ENCODE assay signal across 27 cellular contexts in genomic region chr10:64637939-64638338, GRCh38.
"Had no signal": no experiment of that assay in that cellular context is flagged by ENCODE, and none has a peak within 500 bp of the region (broad histone marks: within the 10 kb centered on the region; RNA-seq: fewer than 3 reads in every experiment).

No MANE protein-coding gene starts in this region.

- DNase-seq: activated B cell treated with CpG ODN at 0.5 μM for 24 hours; activated CD4-positive, alpha-beta memory T cell treated with anti-CD3 and anti-CD28 coated beads for 36 hours; activated CD4-positive, alpha-beta T cell treated with anti-CD3 and anti-CD28 coated beads for 48 hours; activated CD8-positive, alpha-beta memory T cell treated with anti-CD3 and anti-CD28 coated beads, Interleukin-2, amount 10 ng/mL, durations not matched to agents 7 days and 5 days; activated CD8-positive, alpha-beta memory T cell treated with anti-CD3 and anti-CD28 coated beads, Interleukin-2, amount 50 U/mL, for 4 hours; activated CD8-positive, alpha-beta T cell treated with anti-CD3 and anti-CD28 coated beads, Interleukin-2, amount 10 ng/mL, durations not matched to agents 7 days and 5 days; activated effector memory CD4-positive, alpha-beta T cell treated with anti-CD3 and anti-CD28 coated beads, Interleukin-2, amount 50 U/mL, for 16 hours; activated naive CD4-positive, alpha-beta T cell treated with anti-CD3 and anti-CD28 coated beads for 36 hours; activated naive CD8-positive, alpha-beta T cell treated with anti-CD3 and anti-CD28 coated beads for 36 hours; activated naive CD8-positive, alpha-beta T cell treated with anti-CD3 and anti-CD28 coated beads, Interleukin-2, amount 50 U/mL, for 24 hours; activated T-cell treated with anti-CD3 and anti-CD28 coated beads, Interleukin-2, amount 50 U/mL, for 1 hour; activated T-cell treated with anti-CD3 and anti-CD28 coated beads, Interleukin-2, amount 50 U/mL, for 48 hours; adrenal gland; amygdala; effector memory CD4-positive, alpha-beta T cell; endodermal cell; foreskin keratinocyte; gastrocnemius medialis; glutamatergic neuron; T-helper 1 cell; T-helper 17 cell; T1000; WERI-Rb-1 had no signal

- H3K27me3 ChIP-seq: adrenal gland, ascending aorta, breast epithelium, cardiac muscle cell, foreskin keratinocyte, gastrocnemius medialis had no signal

- H3K4me1 ChIP-seq: adrenal gland, ascending aorta, breast epithelium, foreskin keratinocyte, gastrocnemius medialis had no signal

- H3K27ac ChIP-seq: adrenal gland, ascending aorta, breast epithelium, cardiac muscle cell, foreskin keratinocyte, gastrocnemius medialis, WERI-Rb-1 had no signal

- H3K9me3 ChIP-seq: adrenal gland, ascending aorta, breast epithelium, gastrocnemius medialis had no signal

- FAIRE-seq: colon had no signal

- H3K36me3 ChIP-seq: adrenal gland, ascending aorta, breast epithelium, cardiac muscle cell, gastrocnemius medialis, WERI-Rb-1 had no signal

- H3K4me3 ChIP-seq: adrenal gland, ascending aorta, breast epithelium, cardiac muscle cell, gastrocnemius medialis had no signal
